10 cellular contexts compared by ENCODE assay signal in the genomic region with DNA sequence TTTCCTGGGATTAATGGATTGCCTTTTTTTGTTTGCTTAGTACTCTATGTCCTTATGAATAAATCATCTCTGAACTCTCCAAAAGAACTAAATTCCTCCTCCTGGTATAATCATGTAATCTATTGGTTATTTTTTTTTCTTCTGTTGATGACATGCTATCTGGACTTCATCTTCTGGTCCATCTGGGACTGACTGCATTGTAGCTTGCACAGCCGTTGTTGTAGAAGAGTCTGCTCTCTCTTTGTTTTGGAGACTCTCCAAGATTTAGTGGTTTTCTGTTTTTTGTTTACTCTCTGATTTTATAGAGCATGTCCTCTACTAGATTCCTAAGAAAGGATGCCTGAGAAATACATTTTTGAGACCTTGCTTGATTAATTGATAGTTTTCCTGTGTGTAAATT. TPM values are rescaled to one million over a fixed set of nuclear protein-coding genes. Genes with fewer than 3 reads are reported as not detected.
DNase-seq lines count a peak whose midpoint lies in the region; ATAC-seq and TF ChIP-seq lines count a peak whose summit lies in the region.
"Had no signal": no experiment of that assay in that cellular context is flagged by ENCODE, and none has a peak within 500 bp of the region (broad histone marks: within the 10 kb centered on the region; RNA-seq: fewer than 3 reads in every experiment).

No MANE protein-coding gene starts in this region.

- TF ChIP-seq POLR2A in esophagus squamous epithelium (IDR thresholded peaks at IDR 0.05) = no peak

- DNase-seq in NCI-H510A treated with DMSO at 0.1 percent for 48 hours (lab: John Stamatoyannopoulos, UW) = peak; percentile 22
- DNase-seq in NCI-H510A (lab: John Stamatoyannopoulos, UW) = no peak
- DNase-seq in SK-N-DZ (ENCODE audit: low spot score) = peak; percentile 27
- peak; percentile 26 for DNase-seq in foreskin melanocyte
- DNase-seq in stimulated activated naive B cell treated with anti-CD40 and anti-IgM and Interleukin-4, amounts not matched to agents 10 μg/mL and 1 μg/mL and 100 μg/mL, for 72 hours = no peak
- no peak for DNase-seq in C1 segment of cervical spinal cord (lab: John Stamatoyannopoulos, UW)
- no peak for DNase-seq in activated CD4-positive, CD25-positive, alpha-beta regulatory T cell (lab: John Stamatoyannopoulos, UW)
- no peak for DNase-seq in esophagus squamous epithelium (lab: John Stamatoyannopoulos, UW)
- DNase-seq: cortex of kidney, GOT3 had no signal

- peak overlapping the region; percentile 6 for H3K27ac Mint-ChIP-seq in stimulated activated naive B cell treated with anti-CD40 and anti-IgM and Interleukin-4, amounts not matched to agents 10 μg/mL and 1 μg/mL and 100 μg/mL, for 72 hours

- peaks cover 0 to 9% (median 0%) of the 10 kb centered on the region in 3 donors for H3K36me3 ChIP-seq in esophagus squamous epithelium

- intact Hi-C loops in esophagus squamous epithelium (cut with DNase I) = no loop called here

- H3K4me1 Mint-ChIP-seq in stimulated activated naive B cell treated with anti-CD40 and anti-IgM and Interleukin-4, amounts not matched to agents 10 μg/mL and 1 μg/mL and 100 μg/mL, for 72 hours = peaks cover 44 to 88% of the 10 kb centered on the region in 2 donors

- H3K36me3 Mint-ChIP-seq in stimulated activated naive B cell treated with anti-CD40 and anti-IgM and Interleukin-4, amounts not matched to agents 10 μg/mL and 1 μg/mL and 100 μg/mL, for 72 hours = peaks cover 32 to 45% of the 10 kb centered on the region in 2 donors

- TF ChIP-seq CTCF in esophagus squamous epithelium (IDR thresholded peaks at IDR 0.05) = no peak

- no peak for ATAC-seq in stimulated activated naive B cell treated with anti-CD40 and anti-IgM and Interleukin-4, amounts not matched to agents 10 μg/mL and 1 μg/mL and 100 μg/mL, for 72 hours (replicated peaks)

- peaks cover 2 to 6% of the 10 kb centered on the region in 2 donors for H3K9me3 Mint-ChIP-seq in stimulated activated naive B cell treated with anti-CD40 and anti-IgM and Interleukin-4, amounts not matched to agents 10 μg/mL and 1 μg/mL and 100 μg/mL, for 72 hours

- peaks cover 0 to 59% (median 35%) of the 10 kb centered on the region in 3 donors for H3K4me1 ChIP-seq in esophagus squamous epithelium

- peak overlapping the region in 1 of 4 donors; percentile 58 for H3K27ac ChIP-seq in esophagus squamous epithelium

- H3K4me3 ChIP-seq in esophagus squamous epithelium = no peak overlapping the region

- no peaks in the 10 kb centered on the region for H3K27me3 Mint-ChIP-seq in stimulated activated naive B cell treated with anti-CD40 and anti-IgM and Interleukin-4, amounts not matched to agents 10 μg/mL and 1 μg/mL and 100 μg/mL, for 72 hours

- H3K27me3 ChIP-seq in esophagus squamous epithelium = no peaks in the 10 kb centered on the region

- WGBS in esophagus squamous epithelium, 2 donors = 0 to 14% methylated on average over 1 of the region's 1 CpG

- no peak overlapping the region for H3K4me3 Mint-ChIP-seq in stimulated activated naive B cell treated with anti-CD40 and anti-IgM and Interleukin-4, amounts not matched to agents 10 μg/mL and 1 μg/mL and 100 μg/mL, for 72 hours

- no peaks in the 10 kb centered on the region for H3K9me3 ChIP-seq in esophagus squamous epithelium

RNA-seq across cellular contexts. Expression of gene IREB2, which starts 19.1 kb away (rescaled TPM):
- 28.3 and 29.6 TPM in 2 replicates for polyA plus RNA-seq in SK-N-DZ (2014; cell fraction: cytosol; rRNA removed)
- 22.0 and 26.4 TPM in 2 replicates for polyA plus RNA-seq in SK-N-DZ (2014; cell fraction: nucleus; rRNA removed)
- 10 to 100 TPM; 17.2 to 35.3 (median 25.1) TPM for total RNA-seq in esophagus squamous epithelium

RNA-seq across cellular contexts. Expression of gene HYKK, which starts 50.3 kb away (rescaled TPM):
- 1.7 and 6.0 TPM in 2 replicates for polyA plus RNA-seq in SK-N-DZ (2014; cell fraction: cytosol; rRNA removed)
- polyA plus RNA-seq in SK-N-DZ (2014; cell fraction: nucleus; rRNA removed) = 0.70 and 1.3 TPM in 2 replicates
- 1 to 10 TPM; 1.5 to 9.4 (median 6.5) TPM for total RNA-seq in esophagus squamous epithelium

Comparison
In these comparisons a context has a peak if more than half of its experiments do, and no peak if none do; other contexts are left out.
1. DNase-seq: peak in NCI-H510A treated with DMSO at 0.1 percent for 48 hours (single experiment), SK-N-DZ (single experiment) and foreskin melanocyte (single experiment); none in NCI-H510A (single experiment), stimulated activated naive B cell treated with anti-CD40 and anti-IgM and Interleukin-4, amounts not matched to agents 10 μg/mL and 1 μg/mL and 100 μg/mL, for 72 hours (single experiment), C1 segment of cervical spinal cord (0 of 14), activated CD4-positive, CD25-positive, alpha-beta regulatory T cell (0 of 4) and esophagus squamous epithelium (single experiment).